Comparison of ENCODE assay signal across 24 cellular contexts in the genomic region with DNA sequence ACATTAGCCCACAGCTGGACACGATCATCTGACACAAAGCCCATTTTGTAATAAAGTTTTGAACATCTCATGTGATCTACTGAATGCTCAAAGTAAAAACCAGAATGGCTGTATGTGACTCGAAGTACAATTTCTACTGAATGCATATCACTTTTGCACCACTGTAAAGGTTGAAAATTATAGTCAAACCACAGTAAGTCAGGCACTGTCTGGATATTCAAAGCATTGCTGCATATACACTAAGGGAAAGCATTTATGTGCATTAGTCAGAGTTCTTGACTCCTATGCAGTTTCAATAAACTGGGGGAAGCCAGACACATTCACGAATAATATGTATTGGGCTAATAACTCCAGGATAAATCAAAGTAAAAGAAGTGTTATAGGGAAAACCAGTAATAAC. TPM values are rescaled to one million over a fixed set of nuclear protein-coding genes. Genes with fewer than 3 reads are reported as not detected.
"Had no signal": no experiment of that assay in that cellular context is flagged by ENCODE, and none has a peak within 500 bp of the region (broad histone marks: within the 10 kb centered on the region; RNA-seq: fewer than 3 reads in every experiment).

No MANE protein-coding gene starts in this region.

- ATAC-seq: PC-3, T-helper 17 cell, WTC11 had no signal

- H3K27me3 Mint-ChIP-seq: activated CD4-positive, alpha-beta memory T cell treated with anti-CD3 and anti-CD28 coated beads for 36 hours; activated naive CD8-positive, alpha-beta T cell; T-helper 17 cell had no signal

- H3K36me3 ChIP-seq: brain microvascular endothelial cell, cardiac muscle cell, MG63 had no signal

- H3K27ac Mint-ChIP-seq: activated CD4-positive, alpha-beta memory T cell treated with anti-CD3 and anti-CD28 coated beads for 36 hours; activated CD4-positive, alpha-beta T cell treated with anti-CD3 and anti-CD28 coated beads, Interleukin-2, amount 10 ng/mL, durations not matched to agents 24 days and 14 days; activated naive CD8-positive, alpha-beta T cell; IgD-negative memory B cell; T-helper 17 cell; WTC11 had no signal

- H3K4me3 ChIP-seq: cardiac muscle cell, MG63 had no signal

- H3K36me3 Mint-ChIP-seq: activated CD4-positive, alpha-beta memory T cell treated with anti-CD3 and anti-CD28 coated beads for 36 hours; activated naive CD8-positive, alpha-beta T cell; IgD-negative memory B cell; WTC11 had no signal

- H3K4me3 Mint-ChIP-seq: activated CD4-positive, alpha-beta memory T cell treated with anti-CD3 and anti-CD28 coated beads for 36 hours; activated CD4-positive, alpha-beta T cell treated with anti-CD3 and anti-CD28 coated beads, Interleukin-2, amount 10 ng/mL, durations not matched to agents 24 days and 14 days; activated naive CD8-positive, alpha-beta T cell; T-helper 17 cell; WTC11 had no signal

- H3K9me3 ChIP-seq: MG63 had no signal

- H3K9me3 Mint-ChIP-seq: activated CD4-positive, alpha-beta memory T cell treated with anti-CD3 and anti-CD28 coated beads for 36 hours; activated CD4-positive, alpha-beta T cell treated with anti-CD3 and anti-CD28 coated beads, Interleukin-2, amount 10 ng/mL, durations not matched to agents 24 days and 14 days; WTC11 had no signal

- DNase-seq: activated CD4-positive, alpha-beta memory T cell treated with anti-CD3 and anti-CD28 coated beads for 36 hours; activated CD4-positive, alpha-beta T cell treated with anti-CD3 and anti-CD28 coated beads, Interleukin-2, amount 10 ng/mL, durations not matched to agents 24 days and 14 days; activated CD4-positive, CD25-positive, alpha-beta regulatory T cell treated with anti-CD3 and anti-CD28 coated beads, Interleukin-2, amount 50 U/mL, for 72 hours; activated CD8-positive, alpha-beta memory T cell treated with anti-CD3 and anti-CD28 coated beads for 24 hours; activated effector memory CD4-positive, alpha-beta T cell treated with Interleukin-2 at 50 U/mL for 16 hours; activated naive CD4-positive, alpha-beta T cell; activated T-cell treated with anti-CD3 and anti-CD28 coated beads for 4 hours; brain microvascular endothelial cell; MG63; NCI-H1092 treated with DMSO at 0.1 percent for 48 hours; NCI-H1436 treated with DMSO at 0.1 percent for 48 hours; NCI-H187; NCI-H2081; NCI-H446; NCI-H524; PC-3; SIG-M5; T-helper 17 cell; T-helper 9 cell had no signal

- H3K27ac ChIP-seq: brain microvascular endothelial cell, cardiac muscle cell, KMS-11 had no signal

RNA-seq across cellular contexts. Expression of a gene that starts 12.2 kb away (rescaled TPM):
- total RNA-seq: activated CD4-positive, alpha-beta memory T cell treated with anti-CD3 and anti-CD28 coated beads for 36 hours; activated CD4-positive, alpha-beta T cell treated with anti-CD3 and anti-CD28 coated beads, Interleukin-2, amount 10 ng/mL, durations not matched to agents 24 days and 14 days; PC-3 had no signal

RNA-seq across cellular contexts. Expression of a gene that starts 12.3 kb away (rescaled TPM):
- total RNA-seq: activated CD4-positive, alpha-beta T cell treated with anti-CD3 and anti-CD28 coated beads, Interleukin-2, amount 10 ng/mL, durations not matched to agents 24 days and 14 days; PC-3 had no signal
